ENCODE assay signal across 15 cellular contexts in the genomic region with DNA sequence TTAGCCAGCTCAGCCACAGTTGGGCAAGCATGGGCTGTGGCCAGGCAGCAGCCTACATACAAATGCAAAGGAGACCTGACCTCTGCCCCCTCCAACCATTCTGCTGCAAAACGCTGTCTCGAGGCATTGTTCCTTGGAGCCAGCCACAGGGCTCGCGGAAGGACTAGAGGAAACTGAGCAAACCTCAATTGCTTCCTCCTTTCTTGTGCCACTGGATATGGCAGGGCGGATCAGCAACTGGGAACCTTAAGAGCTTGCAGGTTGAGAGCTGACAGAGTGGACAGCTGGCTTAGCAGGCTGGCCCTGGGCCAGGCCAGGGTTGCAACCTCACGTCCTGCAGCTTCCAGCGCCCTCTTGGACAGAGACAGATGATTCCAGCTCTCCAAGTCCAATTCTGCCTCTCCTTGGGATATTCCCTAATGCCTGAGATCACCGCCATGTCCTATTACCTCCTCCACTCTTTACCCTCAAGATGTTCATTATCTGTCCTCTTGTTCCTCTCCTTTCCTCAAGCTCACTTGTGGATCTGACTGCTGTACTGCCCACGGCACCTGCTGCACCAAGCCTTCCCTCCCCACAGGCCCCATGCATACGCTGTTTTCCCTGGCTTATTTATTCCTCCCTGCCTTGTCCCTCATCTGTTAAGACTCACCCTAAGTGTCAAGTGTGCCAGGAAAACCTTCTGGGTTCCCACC.
DNase-seq lines count a peak whose midpoint lies in the region; ATAC-seq, FAIRE-seq and TF ChIP-seq lines count a peak whose summit lies in the region.
"Had no signal": no experiment of that assay in that cellular context is flagged by ENCODE, and none has a peak within 500 bp of the region (broad histone marks: within the 10 kb centered on the region; RNA-seq: fewer than 3 reads in every experiment).

No MANE protein-coding gene starts in this region.

- H2BK12ac ChIP-seq in H1 (ENCODE audit: low read depth, low read length), result peak overlapping the region; percentile 78; the same call in 1 of the 2 replicates
- H2BK12ac ChIP-seq in mesenchymal stem cell (ENCODE audit: low read length in 2 of 2), result no peak overlapping the region

- intact Hi-C loops in CD14-positive monocyte (cut with micrococcal nuclease) (no loop called here), natural killer cell (cut with micrococcal nuclease) (no loop called here)

- H3K79me2 ChIP-seq in H1 (ENCODE audit: control insufficient read depth in 1 of 2, insufficient read depth in 2 of 2, low read length in 2 of 2), result no peaks in the 10 kb centered on the region

- TF ChIP-seq CTCF in CD14-positive monocyte (IDR thresholded peaks at IDR 0.05), result no peak
- no peak for TF ChIP-seq CTCF in H1 (IDR thresholded peaks at IDR 0.05; ENCODE audit: control extremely low read depth in 1 of 3, insufficient read depth in 1 of 3, low read depth in 1 of 3, low read length in 3 of 3)
- no peak for TF ChIP-seq CTCF in natural killer cell (IDR thresholded peaks at IDR 0.05)

- H4K8ac ChIP-seq in H1 (ENCODE audit: extremely low read depth, insufficient read depth, low read length) (no peak overlapping the region), mesenchymal stem cell (ENCODE audit: low read length) (no peak overlapping the region)

- H3K36me3 Mint-ChIP-seq in CD14-positive monocyte (peaks cover 0 to 4% of the 10 kb centered on the region in 2 donors), natural killer cell (no peaks in the 10 kb centered on the region)

- H3K4me3 Mint-ChIP-seq in CD14-positive monocyte (peak overlapping the region in 1 of 2 donors; percentile 72), natural killer cell (no peak overlapping the region)

- H3K4me2 ChIP-seq in H1 (ENCODE audit: insufficient read depth in 1 of 2, low read depth in 2 of 2, low read length in 2 of 2), result peak overlapping the region; percentile 6 to 17; a peak in 1 of 4 replicates
- no peak overlapping the region for H3K4me2 ChIP-seq in mesenchymal stem cell (ENCODE audit: low read length, poor library complexity, severe bottlenecking)

- CTCF ChIA-PET in H1 (lab: Charles Lee; ENCODE audit: partially characterized antibody), result interaction anchor here (0.6 to 2.5 kb wide), 14 partner anchors 9 to 464 kb away, joined by 3 to 14 read pairs (median 4); no protein-coding TSS in a partner anchor

- H3K4me1 ChIP-seq in H1 (replicated peaks in 1 of 4; ENCODE audit: control insufficient read depth in 3 of 4, insufficient read depth in 4 of 4, low read length in 3 of 4), result peaks cover 16 to 25% (median 18%) of the 10 kb centered on the region in 4 experiments
- H3K4me1 ChIP-seq in mesenchymal stem cell (ENCODE audit: control insufficient read depth, insufficient read depth, low read depth, low read length), result peaks cover 11% of the 10 kb centered on the region

- H3K27ac Mint-ChIP-seq in CD14-positive monocyte (peak overlapping the region in 1 of 7 donors; percentile 23), natural killer cell (no peak overlapping the region)

- no peak overlapping the region for H3K56ac ChIP-seq in H1 (replicated peaks; ENCODE audit: insufficient read length, low read depth, low read length)

- H3K27me3 ChIP-seq in H1 (replicated peaks in 1 of 4; ENCODE audit: control insufficient read depth in 3 of 4, extremely low read depth in 1 of 4, insufficient read depth in 3 of 4, low read length in 3 of 4) (no peaks in the 10 kb centered on the region), mesenchymal stem cell (ENCODE audit: control insufficient read depth in 1 of 2, insufficient read depth in 1 of 2, low read length in 2 of 2) (peaks cover 0 to 91% of the 10 kb centered on the region in 2 experiments)

- no peak for TF ChIP-seq RAD21 in H1 (IDR thresholded peaks at IDR 0.05 in 1 of 2, conservative IDR thresholded peaks at IDR 0.05 in 1 of 2; ENCODE audit: low read depth in 2 of 2, low read length in 2 of 2)

- FAIRE-seq in H1 (lab: Jason Lieb, UNC), result peak; percentile 60

- no peaks in the 10 kb centered on the region for H4K20me1 ChIP-seq in H1 (replicated peaks in 1 of 2; ENCODE audit: control insufficient read depth in 1 of 2, insufficient read depth in 2 of 2, low read length in 2 of 2)

- H3K4me1 Mint-ChIP-seq in CD14-positive monocyte (peaks cover 16% of the 10 kb centered on the region), natural killer cell (no peaks in the 10 kb centered on the region)

- TF ChIP-seq POLR2A in H1 (IDR thresholded peaks at IDR 0.05; ENCODE audit: control extremely low read depth in 1 of 2, low read depth in 2 of 2, low read length in 2 of 2), result no peak

- peak overlapping the region; percentile 97 for H2BK20ac ChIP-seq in H1 (ENCODE audit: low read length)

- H2BK120ac ChIP-seq in H1 (replicated peaks; ENCODE audit: low read depth, low read length), result no peak overlapping the region
- H2BK120ac ChIP-seq in mesenchymal stem cell (ENCODE audit: low read depth, low read length), result no peak overlapping the region

- H2AFZ ChIP-seq in H1 (ENCODE audit: low read length), result peak overlapping the region; percentile 8; the same call in 1 of the 2 replicates
- no peak overlapping the region for H2AFZ ChIP-seq in mesenchymal stem cell (ENCODE audit: low read depth, low read length)

- ATAC-seq in natural killer cell, result no peak

- H2BK15ac ChIP-seq in H1 (ENCODE audit: low read length) (no peak overlapping the region), mesenchymal stem cell (ENCODE audit: low read depth, poor library complexity, severe bottlenecking) (no peak overlapping the region)

- H3K4me3 ChIP-seq in H1 (ENCODE audit: extremely low read depth in 1 of 4, insufficient read depth in 2 of 4, low read depth in 3 of 4, low read length in 4 of 4) (peak overlapping the region in 1 of 4 experiments; percentile 3; a peak in 1 of 8 replicates), mesenchymal stem cell (ENCODE audit: insufficient read depth in 1 of 2, low read depth in 1 of 2, low read length in 2 of 2) (no peak overlapping the region)

- in situ Hi-C loops in ACHN (cut with HindIII; ENCODE audit: low pct_ligation_motif_present, low pct_unique_long_range_greater_than_20kb, low sequenced_read_pairs), result no loop called here

- WGBS in H1 (ENCODE audit: extremely low coverage in 1 of 2, insufficient coverage in 1 of 2, insufficient read length in 1 of 2, insufficient replicate concordance in 2 of 2, low coverage in 1 of 2, low lambda C conversion rate in 2 of 2, missing lambda C conversion rate in 1 of 2), 2 experiments, result 60% methylated on average over 10 of the region's 10 CpGs; no CpG with 5 or more reads in 1 of the 2 experiments
- WGBS in mesenchymal stem cell, result 52% methylated on average over 10 of the region's 10 CpGs

- peaks cover 6% of the 10 kb centered on the region; the same call in 1 of the 2 replicates for H3K23me2 ChIP-seq in H1 (ENCODE audit: low read depth, low read length)

- H3K14ac ChIP-seq in H1 (ENCODE audit: insufficient read length) (no peak overlapping the region), mesenchymal stem cell (ENCODE audit: low read length in 2 of 2) (no peak overlapping the region)

- POLR2A ChIA-PET in H1 (lab: Charles Lee; ENCODE audit: partially characterized antibody), result interaction anchor here (1.3 kb wide), 1 partner anchor 12 kb away, joined by 3 read pairs; no protein-coding TSS in a partner anchor

- H2BK5ac ChIP-seq in H1 (ENCODE audit: low read depth, low read length), result peak overlapping the region; percentile 66
- H2BK5ac ChIP-seq in mesenchymal stem cell (ENCODE audit: low read depth, low read length, poor library complexity, severe bottlenecking), result no peak overlapping the region

- H4K5ac ChIP-seq in H1 (ENCODE audit: insufficient read length, low read depth, low read length), result no peak overlapping the region

- H3K36me3 ChIP-seq in H1 (ENCODE audit: control insufficient read depth in 2 of 4, insufficient read depth in 4 of 4, low read length in 3 of 4) (no peaks in the 10 kb centered on the region), mesenchymal stem cell (ENCODE audit: control insufficient read depth in 1 of 2, insufficient read depth in 2 of 2, low read depth in 1 of 2, low read length in 2 of 2) (no peaks in the 10 kb centered on the region)
- H3K36me3 ChIP-seq: neutrophil had no signal

- H3K4ac ChIP-seq in H1 (replicated peaks; ENCODE audit: insufficient read length, low read depth, low read length), result peak overlapping the region; percentile 28
- H3K4ac ChIP-seq in mesenchymal stem cell (ENCODE audit: low read depth in 1 of 2, low read length in 2 of 2), result no peak overlapping the region

- TF ChIP-seq EP300 in H1 (IDR thresholded peaks at IDR 0.05; ENCODE audit: borderline replicate concordance in 1 of 2, low read depth in 2 of 2, low read length in 2 of 2), result no peak

- H3K27me3 Mint-ChIP-seq in CD14-positive monocyte (ENCODE audit: low read depth in 3 of 3) (peaks cover 96 to 100% (median 97%) of the 10 kb centered on the region in 3 donors), natural killer cell (ENCODE audit: low read depth in 2 of 2) (peaks cover 54 to 78% of the 10 kb centered on the region in 2 donors)

- H3K9me3 Mint-ChIP-seq in CD14-positive monocyte, result peaks cover 0 to 11% (median 6%) of the 10 kb centered on the region in 7 donors
- no peaks in the 10 kb centered on the region for H3K9me3 Mint-ChIP-seq in natural killer cell

- no peaks in the 10 kb centered on the region for H3K79me1 ChIP-seq in H1 (ENCODE audit: low read depth, low read length)
- no peaks in the 10 kb centered on the region for H3K79me1 ChIP-seq in mesenchymal stem cell (replicated peaks; ENCODE audit: low read length, poor library complexity, severe bottlenecking)

- H3K23ac ChIP-seq in H1 (ENCODE audit: insufficient read length) (no peak overlapping the region), mesenchymal stem cell (ENCODE audit: low read length in 2 of 2) (no peak overlapping the region)

- no peak overlapping the region for H3K27ac ChIP-seq in H1 (ENCODE audit: low read depth, low read length)
- no peak overlapping the region for H3K27ac ChIP-seq in mesenchymal stem cell (ENCODE audit: low read length, poor library complexity, severe bottlenecking)
- H3K27ac ChIP-seq: neutrophil had no signal

- H3K9ac ChIP-seq in H1 (replicated peaks in 1 of 4; ENCODE audit: extremely low read depth in 1 of 4, low read depth in 3 of 4, low read length in 3 of 4), result no peak overlapping the region
- no peak overlapping the region for H3K9ac ChIP-seq in mesenchymal stem cell (ENCODE audit: low read length)

- H3K9me3 ChIP-seq in H1 (ENCODE audit: insufficient read depth in 2 of 2, low read depth in 1 of 2, low read length in 1 of 2) (no peaks in the 10 kb centered on the region), mesenchymal stem cell (ENCODE audit: control insufficient read depth, low read length) (no peaks in the 10 kb centered on the region)
- H3K9me3 ChIP-seq: neutrophil had no signal

- DNase-seq in CD14-positive monocyte (ENCODE audit: low spot score), result peak; percentile 60
- DNase-seq in NCI-H2196 treated with DMSO at 0.1 percent for 48 hours (lab: John Stamatoyannopoulos, UW; ENCODE audit: unreplicated experiment), result peak; percentile 59
- no peak for DNase-seq in H1 (ENCODE audit: low read depth in 1 of 2, low spot score in 2 of 2)
- DNase-seq in mesenchymal stem cell, result peak; percentile 45
- DNase-seq in natural killer cell, result no peak
- no peak for DNase-seq in stimulated activated CD4-positive, alpha-beta T cell treated with anti-CD3 and anti-CD28 coated beads, Interleukin-4, amount 100 ng/mL, for 1 hour
- no peak for DNase-seq in GM03348 (ENCODE audit: low spot score)
- no peak for DNase-seq in ACHN
- DNase-seq: activated CD4-positive, alpha-beta T cell treated with anti-CD3 and anti-CD28 coated beads, Interleukin-2, amount 50 U/mL, for 4 hours; activated naive CD4-positive, alpha-beta T cell; islet precursor cell; NCI-H748 treated with DMSO at 0.1 percent for 48 hours; stimulated activated CD4-positive, alpha-beta T cell treated with anti-CD3 and anti-CD28 coated beads, Interleukin-15, amount 100 ng/mL, for 24 hours; stimulated activated CD8-positive, alpha-beta memory T cell treated with anti-CD3 and anti-CD28 coated beads, Interleukin-4, amount 100 ng/mL, for 48 hours had no signal

- peak overlapping the region; percentile 86 for H3K18ac ChIP-seq in H1 (ENCODE audit: extremely low read depth, low read length)
- H3K18ac ChIP-seq in mesenchymal stem cell (ENCODE audit: low read depth in 1 of 2, low read length in 2 of 2), result no peak overlapping the region

- H2AK5ac ChIP-seq in H1 (ENCODE audit: low read depth, low read length) (peak overlapping the region; percentile 84; the same call in 1 of the 2 replicates), mesenchymal stem cell (ENCODE audit: low read length, severe bottlenecking) (no peak overlapping the region)

- H4K91ac ChIP-seq in H1 (replicated peaks; ENCODE audit: insufficient read length, low read length), result peak overlapping the region; percentile 55
- H4K91ac ChIP-seq in mesenchymal stem cell (ENCODE audit: low read length), result no peak overlapping the region

Comparison
In these comparisons a context has a peak if more than half of its experiments do, and no peak if none do; other contexts are left out.
1. DNase-seq: peak in CD14-positive monocyte (single experiment), NCI-H2196 treated with DMSO at 0.1 percent for 48 hours (single experiment) and mesenchymal stem cell (single experiment); none in H1 (0 of 2), natural killer cell (single experiment), stimulated activated CD4-positive, alpha-beta T cell treated with anti-CD3 and anti-CD28 coated beads, Interleukin-4, amount 100 ng/mL, for 1 hour (single experiment), GM03348 (single experiment) and ACHN (single experiment).